Comparison of ENCODE assay signal across 21 cellular contexts in genomic region chr11:119179983-119180382, GRCh38. TPM values are rescaled to one million over a fixed set of nuclear protein-coding genes. Genes with fewer than 3 reads are reported as not detected.
DNase-seq lines count a peak whose midpoint lies in the region; ATAC-seq, FAIRE-seq and TF ChIP-seq lines count a peak whose summit lies in the region.
"Had no signal": no experiment of that assay in that cellular context is flagged by ENCODE, and none has a peak within 500 bp of the region (broad histone marks: within the 10 kb centered on the region; RNA-seq: fewer than 3 reads in every experiment).

No MANE protein-coding gene starts in this region.

- H4K91ac ChIP-seq in H1 (replicated peaks; ENCODE audit: insufficient read length, low read length), result no peak overlapping the region

- no peak for TF ChIP-seq CTCF in H1 (IDR thresholded peaks at IDR 0.05; ENCODE audit: control extremely low read depth in 1 of 3, insufficient read depth in 1 of 3, low read depth in 1 of 3, low read length in 3 of 3)

- no peak overlapping the region for H2BK12ac ChIP-seq in H1 (ENCODE audit: low read depth, low read length)

- H3K4me3 ChIP-seq in H1 (ENCODE audit: extremely low read depth in 1 of 4, insufficient read depth in 2 of 4, low read depth in 3 of 4, low read length in 4 of 4) (no peak overlapping the region), mesendoderm (ENCODE audit: low read length) (no peak overlapping the region)
- H3K4me3 ChIP-seq: colonic mucosa, skin epidermis had no signal

- H2BK5ac ChIP-seq in H1 (ENCODE audit: low read depth, low read length) (peak overlapping the region; percentile 18; the same call in 1 of the 2 replicates), mesendoderm (ENCODE audit: low read length) (no peak overlapping the region)

- H3K79me2 ChIP-seq in H1 (ENCODE audit: control insufficient read depth in 1 of 2, insufficient read depth in 2 of 2, low read length in 2 of 2) (no peaks in the 10 kb centered on the region), mesendoderm (ENCODE audit: control insufficient read depth, insufficient read depth, low read length) (no peaks in the 10 kb centered on the region)

- peaks cover 0 to 6% of the 10 kb centered on the region in 2 experiments for H4K20me1 ChIP-seq in H1 (replicated peaks in 1 of 2; ENCODE audit: control insufficient read depth in 1 of 2, insufficient read depth in 2 of 2, low read length in 2 of 2)

- no peak overlapping the region for H2BK20ac ChIP-seq in H1 (ENCODE audit: low read length)

- H3K36me3 ChIP-seq in H1 (ENCODE audit: control insufficient read depth in 2 of 4, insufficient read depth in 4 of 4, low read length in 3 of 4) (peaks cover 0 to 3% (median 0%) of the 10 kb centered on the region in 4 experiments; a peak in 2 of 8 replicates), mesendoderm (ENCODE audit: control insufficient read depth, insufficient read depth, low read length) (no peaks in the 10 kb centered on the region)
- H3K36me3 ChIP-seq: colonic mucosa had no signal

- 96% methylated on average over 10 of the region's 10 CpGs; no CpG with 5 or more reads in 1 of the 2 experiments for WGBS in H1 (ENCODE audit: extremely low coverage in 1 of 2, insufficient coverage in 1 of 2, insufficient read length in 1 of 2, insufficient replicate concordance in 2 of 2, low coverage in 1 of 2, low lambda C conversion rate in 2 of 2, missing lambda C conversion rate in 1 of 2), 2 experiments
- WGBS in mesendoderm (ENCODE audit: extremely low coverage, insufficient coverage, low lambda C conversion rate), result no CpG with 5 or more reads among the region's 10 CpGs

- no peaks in the 10 kb centered on the region for H3K9me3 ChIP-seq in H1 (ENCODE audit: insufficient read depth in 2 of 2, low read depth in 1 of 2, low read length in 1 of 2)
- H3K9me3 ChIP-seq: Caco-2, colonic mucosa had no signal

- no peak overlapping the region for H3K14ac ChIP-seq in H1 (ENCODE audit: insufficient read length)

- H3K9ac ChIP-seq in H1 (replicated peaks in 1 of 4; ENCODE audit: extremely low read depth in 1 of 4, low read depth in 3 of 4, low read length in 3 of 4) (no peak overlapping the region), mesendoderm (ENCODE audit: low read length) (no peak overlapping the region)

- no peak for TF ChIP-seq POLR2A in H1 (IDR thresholded peaks at IDR 0.05; ENCODE audit: control extremely low read depth in 1 of 2, low read depth in 2 of 2, low read length in 2 of 2)

- H3K27ac ChIP-seq in H1 (ENCODE audit: low read depth, low read length), result no peak overlapping the region
- no peak overlapping the region for H3K27ac ChIP-seq in mesendoderm (ENCODE audit: low read depth, low read length)
- H3K27ac ChIP-seq: colonic mucosa, skin epidermis, VCaP had no signal

- no peak overlapping the region for H4K8ac ChIP-seq in H1 (ENCODE audit: extremely low read depth, insufficient read depth, low read length)
- no peak overlapping the region for H4K8ac ChIP-seq in mesendoderm (ENCODE audit: low read depth, low read length)

- H2BK15ac ChIP-seq in H1 (ENCODE audit: low read length) (no peak overlapping the region), mesendoderm (replicated peaks; ENCODE audit: low read depth) (no peak overlapping the region)

- TF ChIP-seq RAD21 in H1 (IDR thresholded peaks at IDR 0.05 in 1 of 2, conservative IDR thresholded peaks at IDR 0.05 in 1 of 2; ENCODE audit: low read depth in 2 of 2, low read length in 2 of 2), result no peak

- H4K5ac ChIP-seq in H1 (ENCODE audit: insufficient read length, low read depth, low read length) (no peak overlapping the region), mesendoderm (ENCODE audit: low read length) (no peak overlapping the region)

- POLR2A ChIA-PET in H1 (lab: Charles Lee; ENCODE audit: partially characterized antibody), result interaction anchor here (1.0 to 2.8 kb wide), 5 partner anchors 10 to 137 kb away, joined by 3 to 11 read pairs (median 3); partner anchors contain the start of gene NLRX1

- no peak for FAIRE-seq in H1 (lab: Jason Lieb, UNC)
- FAIRE-seq: GM12891, islet of Langerhans had no signal

- H3K56ac ChIP-seq in H1 (replicated peaks; ENCODE audit: insufficient read length, low read depth, low read length) (no peak overlapping the region), mesendoderm (ENCODE audit: low read length) (no peak overlapping the region)

- CTCF ChIA-PET in H1 (lab: Charles Lee; ENCODE audit: partially characterized antibody), result interaction anchor here (0.7 to 24.3 kb wide), 10 partner anchors 10 to 144 kb away, joined by 3 to 389 read pairs (median 4); partner anchors contain the start of gene ABCG4

- H2AFZ ChIP-seq in H1 (ENCODE audit: low read length), result no peak overlapping the region

- H3K18ac ChIP-seq in H1 (ENCODE audit: extremely low read depth, low read length), result no peak overlapping the region
- no peak overlapping the region for H3K18ac ChIP-seq in mesendoderm (ENCODE audit: low read length)

- H2BK120ac ChIP-seq in H1 (replicated peaks; ENCODE audit: low read depth, low read length), result no peak overlapping the region
- no peak overlapping the region for H2BK120ac ChIP-seq in mesendoderm (ENCODE audit: low read depth, low read length)

- no peak overlapping the region for H2AK5ac ChIP-seq in H1 (ENCODE audit: low read depth, low read length)
- no peak overlapping the region for H2AK5ac ChIP-seq in mesendoderm (ENCODE audit: low read length)

- H3K23ac ChIP-seq in H1 (ENCODE audit: insufficient read length) (no peak overlapping the region), mesendoderm (ENCODE audit: low read length) (no peak overlapping the region)

- H3K4me1 ChIP-seq in H1 (replicated peaks in 1 of 4; ENCODE audit: control insufficient read depth in 3 of 4, insufficient read depth in 4 of 4, low read length in 3 of 4) (no peaks in the 10 kb centered on the region), mesendoderm (ENCODE audit: control insufficient read depth, low read depth, low read length) (no peaks in the 10 kb centered on the region)
- H3K4me1 ChIP-seq: colonic mucosa had no signal

- no peaks in the 10 kb centered on the region for H3K23me2 ChIP-seq in H1 (ENCODE audit: low read depth, low read length)

- no peak for TF ChIP-seq EP300 in H1 (IDR thresholded peaks at IDR 0.05; ENCODE audit: borderline replicate concordance in 1 of 2, low read depth in 2 of 2, low read length in 2 of 2)

- H3K4ac ChIP-seq in H1 (replicated peaks; ENCODE audit: insufficient read length, low read depth, low read length), result no peak overlapping the region
- no peak overlapping the region for H3K4ac ChIP-seq in mesendoderm (ENCODE audit: low read depth, low read length)

- H3K4me2 ChIP-seq in H1 (ENCODE audit: insufficient read depth in 1 of 2, low read depth in 2 of 2, low read length in 2 of 2) (no peak overlapping the region), mesendoderm (ENCODE audit: low read length) (no peak overlapping the region)

- H3K27me3 ChIP-seq in H1 (replicated peaks in 1 of 4; ENCODE audit: control insufficient read depth in 3 of 4, extremely low read depth in 1 of 4, insufficient read depth in 3 of 4, low read length in 3 of 4), result no peaks in the 10 kb centered on the region
- H3K27me3 ChIP-seq in mesendoderm (ENCODE audit: insufficient read depth, low read length, poor library complexity), result no peaks in the 10 kb centered on the region
- H3K27me3 ChIP-seq: colonic mucosa had no signal

- H3K79me1 ChIP-seq in H1 (ENCODE audit: low read depth, low read length) (no peaks in the 10 kb centered on the region), mesendoderm (ENCODE audit: low read length) (no peaks in the 10 kb centered on the region)

- peak; percentile 97 for DNase-seq in DMS53 treated with DMSO at 0.1 percent for 48 hours (lab: John Stamatoyannopoulos, UW; ENCODE audit: unreplicated experiment)
- DNase-seq in NCI-H128 (lab: John Stamatoyannopoulos, UW; ENCODE audit: unreplicated experiment), result peak; percentile 46
- peak; percentile 92 for DNase-seq in NCI-H2196 treated with DMSO at 0.1 percent for 48 hours (lab: John Stamatoyannopoulos, UW; ENCODE audit: unreplicated experiment)
- DNase-seq in H1 (ENCODE audit: low read depth in 1 of 2, low spot score in 2 of 2), result no peak
- no peak for DNase-seq in mesendoderm
- DNase-seq in mucosa of gallbladder (ENCODE audit: low spot score), result no peak
- DNase-seq: activated CD4-positive, alpha-beta T cell treated with anti-CD3 and anti-CD28 coated beads, Interleukin-2, amount 50 U/mL, for 4 hours; activated naive CD4-positive, alpha-beta T cell treated with anti-CD3 and anti-CD28 coated beads for 36 hours; Caco-2; colonic mucosa; Karpas-422; naive thymus-derived CD4-positive, alpha-beta T cell; NCI-H1436; stimulated activated CD4-positive, alpha-beta T cell treated with anti-CD3 and anti-CD28 coated beads, Interleukin-4, amount 100 ng/mL, for 1 hour; T-helper 1 cell had no signal

- ATAC-seq in HG02759 (IDR thresholded peaks at IDR 0.05; ENCODE audit: unreplicated experiment), result no peak
- ATAC-seq: naive thymus-derived CD4-positive, alpha-beta T cell had no signal

RNA-seq across cellular contexts. Expression of gene NHERF4, which starts 5.3 kb away (rescaled TPM):
- total RNA-seq in H1 (2021; fragmentation: NEBNext Ultra II Directional; extraction: Animal tissue kit (Norgen Biotek cat#: 25700)), result not detected in 2 replicates
- 0.05 and 0.20 TPM in 2 replicates for polyA plus RNA-seq in H1 (2011; rRNA removed)
- polyA plus RNA-seq in H1 (2011; cell fraction: cytosol; rRNA removed), result 0.06 TPM
- 1.0 TPM for polyA plus RNA-seq in H1 (2011; cell fraction: nucleus; rRNA removed)
- 0.11 to 0.41 TPM (median 0.19 TPM) in 3 of 4 replicates, not detected in the other for polyA plus RNA-seq in H1 (2012, experiment 1 of 2)
- polyA plus RNA-seq in H1 (2012, experiment 2 of 2), result 0.08 TPM
- not detected for polyA plus RNA-seq in H1 (2013, experiment 1 of 2)
- 0.11 TPM for polyA plus RNA-seq in H1 (2013, experiment 2 of 2)
- 0.28 TPM in 1 of 2 replicates, not detected in the other for polyA minus RNA-seq in H1 (2011; rRNA and poly(A)+ RNA removed)
- polyA minus RNA-seq in H1 (2011; cell fraction: cytosol; rRNA and poly(A)+ RNA removed), result not detected
- not detected for polyA minus RNA-seq in H1 (2011; cell fraction: nucleus; rRNA and poly(A)+ RNA removed)
- not detected for polyA plus RNA-seq in mesendoderm (2013, experiment 1 of 2)
- polyA plus RNA-seq in mesendoderm (2013, experiment 2 of 2), result not detected
- total RNA-seq in mucosa of gallbladder, result 107 TPM
- total RNA-seq: activated naive CD4-positive, alpha-beta T cell treated with anti-CD3 and anti-CD28 coated beads for 36 hours; lung microvascular endothelial cell had no signal
- polyA plus RNA-seq: naive thymus-derived CD4-positive, alpha-beta T cell had no signal

RNA-seq across cellular contexts. Expression of gene NLRX1, which starts 11.5 kb away (rescaled TPM):
- 12.9 and 13.2 TPM in 2 replicates for total RNA-seq in H1 (2021; fragmentation: NEBNext Ultra II Directional; extraction: Animal tissue kit (Norgen Biotek cat#: 25700))
- polyA plus RNA-seq in H1 (2011; rRNA removed), result 18.6 and 30.5 TPM in 2 replicates
- polyA plus RNA-seq in H1 (2011; cell fraction: cytosol; rRNA removed), result 18.6 TPM
- polyA plus RNA-seq in H1 (2011; cell fraction: nucleus; rRNA removed), result 42.3 TPM
- polyA plus RNA-seq in H1 (2012, experiment 1 of 2), result 9.7 to 18.1 TPM (median 14.2 TPM) in 4 replicates
- 16.4 TPM for polyA plus RNA-seq in H1 (2012, experiment 2 of 2)
- 10.0 TPM for polyA plus RNA-seq in H1 (2013, experiment 1 of 2)
- 9.6 TPM for polyA plus RNA-seq in H1 (2013, experiment 2 of 2)
- 18.7 and 19.9 TPM in 2 replicates for polyA minus RNA-seq in H1 (2011; rRNA and poly(A)+ RNA removed)
- polyA minus RNA-seq in H1 (2011; cell fraction: cytosol; rRNA and poly(A)+ RNA removed), result 15.4 TPM
- 21.6 TPM for polyA minus RNA-seq in H1 (2011; cell fraction: nucleus; rRNA and poly(A)+ RNA removed)
- polyA plus RNA-seq in mesendoderm (2013, experiment 1 of 2), result 4.8 TPM
- 4.5 TPM for polyA plus RNA-seq in mesendoderm (2013, experiment 2 of 2)
- total RNA-seq in mucosa of gallbladder, result 24.6 TPM

RNA-seq across cellular contexts. Expression of gene CBL, which starts 26.2 kb away (rescaled TPM):
- total RNA-seq in H1 (2021; fragmentation: NEBNext Ultra II Directional; extraction: Animal tissue kit (Norgen Biotek cat#: 25700)), result 57.6 and 57.8 TPM in 2 replicates
- polyA plus RNA-seq in H1 (2011; rRNA removed), result 22.3 and 23.1 TPM in 2 replicates
- polyA plus RNA-seq in H1 (2011; cell fraction: cytosol; rRNA removed), result 20.2 TPM
- 20.2 TPM for polyA plus RNA-seq in H1 (2011; cell fraction: nucleus; rRNA removed)
- 16.4 to 25.4 TPM (median 21.1 TPM) in 4 replicates for polyA plus RNA-seq in H1 (2012, experiment 1 of 2)
- 2.4 TPM for polyA plus RNA-seq in H1 (2012, experiment 2 of 2)
- polyA plus RNA-seq in H1 (2013, experiment 1 of 2), result 17.2 TPM
- polyA plus RNA-seq in H1 (2013, experiment 2 of 2), result 16.4 TPM
- polyA minus RNA-seq in H1 (2011; rRNA and poly(A)+ RNA removed), result 39.5 and 40.1 TPM in 2 replicates
- polyA minus RNA-seq in H1 (2011; cell fraction: cytosol; rRNA and poly(A)+ RNA removed), result 23.2 TPM
- 26.6 TPM for polyA minus RNA-seq in H1 (2011; cell fraction: nucleus; rRNA and poly(A)+ RNA removed)
- polyA plus RNA-seq in mesendoderm (2013, experiment 1 of 2), result 21.9 TPM
- 21.9 TPM for polyA plus RNA-seq in mesendoderm (2013, experiment 2 of 2)
- 15.6 TPM for total RNA-seq in mucosa of gallbladder

RNA-seq across cellular contexts. Expression of gene ABCG4, which starts 31.1 kb away (rescaled TPM):
- total RNA-seq in H1 (2021; fragmentation: NEBNext Ultra II Directional; extraction: Animal tissue kit (Norgen Biotek cat#: 25700)), result 2.3 and 2.9 TPM in 2 replicates
- polyA plus RNA-seq in H1 (2011; rRNA removed), result 1.8 and 2.9 TPM in 2 replicates
- 1.3 TPM for polyA plus RNA-seq in H1 (2011; cell fraction: cytosol; rRNA removed)
- 4.5 TPM for polyA plus RNA-seq in H1 (2011; cell fraction: nucleus; rRNA removed)
- 1.5 to 2.0 TPM (median 1.9 TPM) in 4 replicates for polyA plus RNA-seq in H1 (2012, experiment 1 of 2)
- polyA plus RNA-seq in H1 (2012, experiment 2 of 2), result 1.0 TPM
- polyA plus RNA-seq in H1 (2013, experiment 1 of 2), result 1.5 TPM
- polyA plus RNA-seq in H1 (2013, experiment 2 of 2), result 1.5 TPM
- 2.5 and 3.1 TPM in 2 replicates for polyA minus RNA-seq in H1 (2011; rRNA and poly(A)+ RNA removed)
- polyA minus RNA-seq in H1 (2011; cell fraction: cytosol; rRNA and poly(A)+ RNA removed), result 1.0 TPM
- 2.5 TPM for polyA minus RNA-seq in H1 (2011; cell fraction: nucleus; rRNA and poly(A)+ RNA removed)
- polyA plus RNA-seq in mesendoderm (2013, experiment 1 of 2), result 0.24 TPM
- polyA plus RNA-seq in mesendoderm (2013, experiment 2 of 2), result 0.22 TPM
- 0.17 TPM for total RNA-seq in mucosa of gallbladder
- total RNA-seq: lung microvascular endothelial cell had no signal
- polyA plus RNA-seq: naive thymus-derived CD4-positive, alpha-beta T cell had no signal

RNA-seq across cellular contexts. Expression of gene HINFP, which starts 58.6 kb away (rescaled TPM):
- total RNA-seq in H1 (2021; fragmentation: NEBNext Ultra II Directional; extraction: Animal tissue kit (Norgen Biotek cat#: 25700)), result 35.0 and 36.6 TPM in 2 replicates
- 37.3 and 41.2 TPM in 2 replicates for polyA plus RNA-seq in H1 (2011; rRNA removed)
- 42.7 TPM for polyA plus RNA-seq in H1 (2011; cell fraction: cytosol; rRNA removed)
- 75.6 TPM for polyA plus RNA-seq in H1 (2011; cell fraction: nucleus; rRNA removed)
- 21.7 to 33.1 TPM (median 27.9 TPM) in 4 replicates for polyA plus RNA-seq in H1 (2012, experiment 1 of 2)
- polyA plus RNA-seq in H1 (2012, experiment 2 of 2), result 15.8 TPM
- 21.5 TPM for polyA plus RNA-seq in H1 (2013, experiment 1 of 2)
- 19.9 TPM for polyA plus RNA-seq in H1 (2013, experiment 2 of 2)
- polyA minus RNA-seq in H1 (2011; rRNA and poly(A)+ RNA removed), result 55.7 and 67.4 TPM in 2 replicates
- 22.5 TPM for polyA minus RNA-seq in H1 (2011; cell fraction: cytosol; rRNA and poly(A)+ RNA removed)
- polyA minus RNA-seq in H1 (2011; cell fraction: nucleus; rRNA and poly(A)+ RNA removed), result 48.1 TPM
- polyA plus RNA-seq in mesendoderm (2013, experiment 1 of 2), result 17.5 TPM
- polyA plus RNA-seq in mesendoderm (2013, experiment 2 of 2), result 18.8 TPM
- 35.9 TPM for total RNA-seq in mucosa of gallbladder

Comparison
In these comparisons a context has a peak if more than half of its experiments do, and no peak if none do; other contexts are left out.
1. DNase-seq: peak in DMS53 treated with DMSO at 0.1 percent for 48 hours (single experiment), NCI-H128 (single experiment) and NCI-H2196 treated with DMSO at 0.1 percent for 48 hours (single experiment); none in H1 (0 of 2), mesendoderm (single experiment) and mucosa of gallbladder (single experiment).
2. RNA of gene NHERF4, which starts 5.3 kb away (total RNA-seq): 107 TPM in mucosa of gallbladder (single experiment); not detected in H1; every median in the first group is over 100 times any median in the second.